Comparison of ENCODE assay signal across 15 cellular contexts in genomic region chr9:96493757-96494156, GRCh38. TPM values are rescaled to one million over a fixed set of nuclear protein-coding genes. Genes with fewer than 3 reads are reported as not detected.
A peak's percentile ranks its signal among the peaks of the same experiment; 100 is the strongest.
DNase-seq lines count a peak whose midpoint lies in the region; ATAC-seq and TF ChIP-seq lines count a peak whose summit lies in the region.
"Had no signal": no experiment of that assay in that cellular context is flagged by ENCODE, and none has a peak within 500 bp of the region (broad histone marks: within the 10 kb centered on the region; RNA-seq: fewer than 3 reads in every experiment).

No MANE protein-coding gene starts in this region.

- H3K27me3 ChIP-seq in GM23338 (ENCODE audit: insufficient read depth) = no peaks in the 10 kb centered on the region
- H3K27me3 ChIP-seq: Peyer's patch had no signal

- no peak for DNase-seq in GM23338 (ENCODE audit: low spot score)
- no peak for DNase-seq in RWPE1 (ENCODE audit: low spot score)
- DNase-seq in epidermal melanocyte (ENCODE audit: insufficient read length, low spot score) = peak; percentile 86
- DNase-seq in osteocyte (ENCODE audit: extremely low spot score, unreplicated experiment) = no peak
- no peak for DNase-seq in activated T-helper 1 cell treated with anti-CD3 and anti-CD28 coated beads, Interleukin-12 subunit alpha, Interleukin-12 subunit beta, Interleukin-2, Interleukin-4 antibody, amounts not matched to agents 30 ng/mL and 10 ng/mL and 1 ng/mL, durations not matched to agents 14 hours and 24 hours and 36 hours (ENCODE audit: low spot score)
- no peak for DNase-seq in C1 segment of cervical spinal cord (lab: John Stamatoyannopoulos, UW)
- DNase-seq: CD4-positive, alpha-beta memory T cell; HCEC 1CT; NCI-H1417; NCI-H1930; NCI-H510A treated with DMSO at 0.1 percent for 48 hours; Peyer's patch; SHP77 had no signal

- peaks cover 17% of the 10 kb centered on the region; the same call in 2 of the 3 replicates for H3K36me3 Mint-ChIP-seq in GM23338 (ENCODE audit: low read depth)
- H3K36me3 Mint-ChIP-seq in osteocyte (ENCODE audit: unreplicated experiment) = peaks cover 24% of the 10 kb centered on the region
- peaks cover 8% of the 10 kb centered on the region for H3K36me3 Mint-ChIP-seq in activated T-helper 1 cell treated with anti-CD3 and anti-CD28 coated beads, Interleukin-12 subunit alpha, Interleukin-12 subunit beta, Interleukin-2, Interleukin-4 antibody, amounts not matched to agents 30 ng/mL and 10 ng/mL and 1 ng/mL, durations not matched to agents 14 hours and 24 hours and 36 hours (ENCODE audit: low read depth)

- no peak overlapping the region for H3K4me2 ChIP-seq in GM23338

- ATAC-seq in GM23338 = peak; percentile 15; the same call in 2 of the 3 replicates
- ATAC-seq in HG03196 (IDR thresholded peaks at IDR 0.05; ENCODE audit: unreplicated experiment) = no peak

- H3K4me1 Mint-ChIP-seq in GM23338 (peaks cover 12% of the 10 kb centered on the region), osteocyte (ENCODE audit: unreplicated experiment) (peaks cover 2% of the 10 kb centered on the region)
- peaks cover 9% of the 10 kb centered on the region for H3K4me1 Mint-ChIP-seq in activated T-helper 1 cell treated with anti-CD3 and anti-CD28 coated beads, Interleukin-12 subunit alpha, Interleukin-12 subunit beta, Interleukin-2, Interleukin-4 antibody, amounts not matched to agents 30 ng/mL and 10 ng/mL and 1 ng/mL, durations not matched to agents 14 hours and 24 hours and 36 hours (ENCODE audit: low read depth)
- H3K4me1 Mint-ChIP-seq: B cell had no signal

- H2AFZ ChIP-seq in GM23338 = no peak overlapping the region

- TF ChIP-seq CTCF in GM23338 (conservative IDR thresholded peaks at IDR 0.05; ENCODE audit: low read depth in 2 of 2) (no peak), RWPE1 (conservative IDR thresholded peaks at IDR 0.05; ENCODE audit: low read depth) (no peak), osteocyte (IDR thresholded peaks at IDR 0.05) (no peak)

- CTCF ChIA-PET in RWPE1 (lab: Yijun Ruan, JAX) = no interaction called here

- no peaks in the 10 kb centered on the region for H3K79me2 ChIP-seq in GM23338 (replicated peaks; ENCODE audit: insufficient read depth)

- H3K9me2 ChIP-seq in GM23338 (ENCODE audit: insufficient read depth) = no peaks in the 10 kb centered on the region

- H3K4me3 ChIP-seq in GM23338 = no peak overlapping the region
- H3K4me3 ChIP-seq: Peyer's patch had no signal

- H3K27ac ChIP-seq in GM23338 (ENCODE audit: low read depth) (peak overlapping the region; percentile 83; the same call in 1 of the 2 replicates), RWPE1 (peak overlapping the region; percentile 1; the same call in 1 of the 2 replicates)
- H3K27ac ChIP-seq: Peyer's patch had no signal

- H3K4me3 Mint-ChIP-seq in GM23338 (no peak overlapping the region), osteocyte (ENCODE audit: unreplicated experiment) (no peak overlapping the region)
- no peak overlapping the region for H3K4me3 Mint-ChIP-seq in activated T-helper 1 cell treated with anti-CD3 and anti-CD28 coated beads, Interleukin-12 subunit alpha, Interleukin-12 subunit beta, Interleukin-2, Interleukin-4 antibody, amounts not matched to agents 30 ng/mL and 10 ng/mL and 1 ng/mL, durations not matched to agents 14 hours and 24 hours and 36 hours
- H3K4me3 Mint-ChIP-seq: B cell; CD4-positive, alpha-beta memory T cell had no signal

- H3K36me3 ChIP-seq in GM23338 (ENCODE audit: insufficient read depth) = peaks cover 4% of the 10 kb centered on the region; the same call in 1 of the 2 replicates

- H3K27me3 Mint-ChIP-seq in GM23338 (ENCODE audit: insufficient read depth, low read depth, poor library complexity) (peaks cover 10% of the 10 kb centered on the region), osteocyte (ENCODE audit: unreplicated experiment) (no peaks in the 10 kb centered on the region)
- H3K27me3 Mint-ChIP-seq in activated T-helper 1 cell treated with anti-CD3 and anti-CD28 coated beads, Interleukin-12 subunit alpha, Interleukin-12 subunit beta, Interleukin-2, Interleukin-4 antibody, amounts not matched to agents 30 ng/mL and 10 ng/mL and 1 ng/mL, durations not matched to agents 14 hours and 24 hours and 36 hours (ENCODE audit: insufficient read depth) = no peaks in the 10 kb centered on the region
- H3K27me3 Mint-ChIP-seq: B cell; CD4-positive, alpha-beta memory T cell had no signal

- intact Hi-C loops in activated T-helper 1 cell treated with anti-CD3 and anti-CD28 coated beads, Interleukin-12 subunit alpha, Interleukin-12 subunit beta, Interleukin-2, Interleukin-4 antibody, amounts not matched to agents 30 ng/mL and 10 ng/mL and 1 ng/mL, durations not matched to agents 14 hours and 24 hours and 36 hours (cut with micrococcal nuclease) = loop anchor here (5.0 kb wide), 1 partner anchor 159 kb away; no protein-coding TSS in a partner anchor

- 0 out of 2 replicates have a peak, but pooled peaks cover 5% of the 10 kb centered on the region for H3K4me1 ChIP-seq in GM23338 (ENCODE audit: insufficient read depth)
- H3K4me1 ChIP-seq: Peyer's patch had no signal

- POLR2A ChIA-PET in RWPE1 (lab: Yijun Ruan, JAX; ENCODE audit: low non-redundant PET) = no interaction called here

- H3K27ac Mint-ChIP-seq in GM23338 = peak overlapping the region; percentile 34; the same call in 1 of the 2 replicates
- H3K27ac Mint-ChIP-seq in osteocyte (ENCODE audit: unreplicated experiment) = peak overlapping the region; percentile 23
- H3K27ac Mint-ChIP-seq in activated T-helper 1 cell treated with anti-CD3 and anti-CD28 coated beads, Interleukin-12 subunit alpha, Interleukin-12 subunit beta, Interleukin-2, Interleukin-4 antibody, amounts not matched to agents 30 ng/mL and 10 ng/mL and 1 ng/mL, durations not matched to agents 14 hours and 24 hours and 36 hours = no peak overlapping the region
- H3K27ac Mint-ChIP-seq: B cell had no signal

- H3F3A ChIP-seq in GM23338 (replicated peaks; ENCODE audit: low read depth) = peaks cover 6% of the 10 kb centered on the region; the same call in 1 of the 2 replicates

- H3K9me3 Mint-ChIP-seq in GM23338 (no peaks in the 10 kb centered on the region; the same call in 2 of the 3 replicates), osteocyte (ENCODE audit: unreplicated experiment) (no peaks in the 10 kb centered on the region)
- H3K9me3 Mint-ChIP-seq in activated T-helper 1 cell treated with anti-CD3 and anti-CD28 coated beads, Interleukin-12 subunit alpha, Interleukin-12 subunit beta, Interleukin-2, Interleukin-4 antibody, amounts not matched to agents 30 ng/mL and 10 ng/mL and 1 ng/mL, durations not matched to agents 14 hours and 24 hours and 36 hours = no peaks in the 10 kb centered on the region
- H3K9me3 Mint-ChIP-seq: CD4-positive, alpha-beta memory T cell had no signal

- H4K20me1 ChIP-seq in GM23338 (replicated peaks; ENCODE audit: insufficient read depth) = no peaks in the 10 kb centered on the region; the same call in 1 of the 2 replicates

TF ChIP-seq in GM23338, 12 proteins besides CTCF, POLR2A, EP300 and RAD21 (continues in another document):
- TF ChIP-seq CREB1 (CRISPR knock-in tag; IDR thresholded peaks at IDR 0.05; ENCODE audit: low read depth) = no peak
- TF ChIP-seq ZNF331 (CRISPR knock-in tag; IDR thresholded peaks at IDR 0.05; ENCODE audit: low read depth) = no peak
- no peak for TF ChIP-seq NANOG (IDR thresholded peaks at IDR 0.05; ENCODE audit: borderline replicate concordance)
- TF ChIP-seq JUNB (IDR thresholded peaks at IDR 0.05; ENCODE audit: unreplicated experiment) = no peak
- TF ChIP-seq REST (IDR thresholded peaks at IDR 0.05; ENCODE audit: unreplicated experiment) = no peak
- no peak for TF ChIP-seq POLR2AphosphoS5 (IDR thresholded peaks at IDR 0.05; ENCODE audit: low read depth)
- TF ChIP-seq EZH2 (IDR thresholded peaks at IDR 0.05; ENCODE audit: low read depth, unreplicated experiment) = no peak

RNA-seq across cellular contexts. Expression of gene HABP4, which starts 43.8 kb away (rescaled TPM):
- total RNA-seq in GM23338 (2014; rRNA removed; shearing (Covaris generic)) = 7.7 and 9.9 TPM in 2 replicates
- polyA plus RNA-seq in GM23338 (2016; fragmentation: Nextera tagmentation; extraction: Ambion mirVana) = 8.8 and 11.1 TPM in 2 replicates
- 15.8 and 16.5 TPM in 2 replicates for total RNA-seq in osteocyte
- 10.8 and 11.1 TPM in 2 replicates for total RNA-seq in activated T-helper 1 cell treated with anti-CD3 and anti-CD28 coated beads, Interleukin-12 subunit alpha, Interleukin-12 subunit beta, Interleukin-2, Interleukin-4 antibody, amounts not matched to agents 30 ng/mL and 10 ng/mL and 1 ng/mL, durations not matched to agents 14 hours and 24 hours and 36 hours
